Comparison of ENCODE assay signal across 17 cellular contexts in the genomic region with DNA sequence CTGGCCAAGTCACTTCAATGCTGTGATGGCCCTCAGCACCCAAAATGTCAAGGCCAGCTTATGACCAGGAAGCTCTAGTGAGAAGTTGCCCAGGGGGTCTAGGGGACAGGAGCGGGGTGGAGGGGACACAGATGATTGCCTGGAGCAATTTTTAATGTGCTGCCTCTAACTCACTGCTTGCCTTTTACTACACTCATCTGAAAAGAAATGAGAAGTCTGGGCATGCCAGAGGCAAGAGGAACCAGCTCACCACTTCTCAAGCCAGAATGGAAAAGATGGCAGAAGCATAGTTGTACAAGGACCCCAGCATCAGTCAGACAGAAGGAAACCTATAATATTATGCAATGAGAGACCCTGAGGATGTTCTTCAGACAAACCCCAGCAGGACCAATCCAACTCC. TPM values are rescaled to one million over a fixed set of nuclear protein-coding genes. Genes with fewer than 3 reads are reported as not detected.
DNase-seq lines count a peak whose midpoint lies in the region; ATAC-seq, FAIRE-seq and TF ChIP-seq lines count a peak whose summit lies in the region.
"Had no signal": no experiment of that assay in that cellular context is flagged by ENCODE, and none has a peak within 500 bp of the region (broad histone marks: within the 10 kb centered on the region; RNA-seq: fewer than 3 reads in every experiment).

No MANE protein-coding gene starts in this region.

- H3K27me3 Mint-ChIP-seq in activated CD4-positive, alpha-beta memory T cell treated with anti-CD3 and anti-CD28 coated beads, Interleukin-2, amount 10 ng/mL, durations not matched to agents 7 days and 5 days: no peaks in the 10 kb centered on the region
- H3K27me3 Mint-ChIP-seq in activated CD4-positive, alpha-beta memory T cell treated with anti-CD3 and anti-CD28 coated beads for 36 hours: no peaks in the 10 kb centered on the region
- H3K27me3 Mint-ChIP-seq in CD4-positive, alpha-beta T cell: no peaks in the 10 kb centered on the region
- H3K27me3 Mint-ChIP-seq in activated T-helper 2 cell treated with anti-CD3 and anti-CD28 coated beads, Interferon-gamma antibody, Interleukin-2, Interleukin-4, amounts not matched to agents 10 μg/mL and 5 μg/mL and 100 μg/mL, durations not matched to agents 14 hours and 24 hours and 36 hours (ENCODE audit: low read depth): no peaks in the 10 kb centered on the region
- peaks cover 23% of the 10 kb centered on the region for H3K27me3 Mint-ChIP-seq in nephron progenitor cell (ENCODE audit: low read depth, poor library complexity)

- no peak for DNase-seq in activated CD4-positive, alpha-beta memory T cell treated with anti-CD3 and anti-CD28 coated beads, Interleukin-2, amount 10 ng/mL, durations not matched to agents 7 days and 5 days
- DNase-seq in activated CD4-positive, alpha-beta memory T cell treated with anti-CD3 and anti-CD28 coated beads for 36 hours: no peak
- no peak for DNase-seq in CD4-positive, alpha-beta T cell
- no peak for DNase-seq in activated T-helper 2 cell treated with anti-CD3 and anti-CD28 coated beads, Interferon-gamma antibody, Interleukin-2, Interleukin-4, amounts not matched to agents 10 μg/mL and 5 μg/mL and 100 μg/mL, durations not matched to agents 14 hours and 24 hours and 36 hours (ENCODE audit: low spot score)
- no peak for DNase-seq in nephron progenitor cell
- DNase-seq in kidney: no peak
- DNase-seq in SIG-M5 (lab: John Stamatoyannopoulos, UW): no peak
- no peak for DNase-seq in DMS53 (lab: John Stamatoyannopoulos, UW)
- DNase-seq: activated CD4-positive, alpha-beta T cell treated with anti-CD3 and anti-CD28 coated beads, Interleukin-2, amount 50 U/mL, for 1 hour; effector CD4-positive, alpha-beta T cell; head of caudate nucleus; islet precursor cell; NCI-H2029; stimulated activated naive CD4-positive, alpha-beta T cell treated with Interleukin-2 at 50 U/mL for 16 hours had no signal

- POLR2A ChIA-PET in activated CD4-positive, alpha-beta memory T cell treated with anti-CD3 and anti-CD28 coated beads, Interleukin-2, amount 10 ng/mL, durations not matched to agents 7 days and 5 days (lab: Charles Lee): interaction anchor here (1.4 to 3.0 kb wide), 8 partner anchors 10 to 305 kb away, joined by 3 to 54 read pairs (median 18); partner anchors contain the start of gene MED17
- POLR2A ChIA-PET in activated CD4-positive, alpha-beta memory T cell treated with anti-CD3 and anti-CD28 coated beads for 36 hours (lab: Charles Lee): no interaction called here
- POLR2A ChIA-PET in CD4-positive, alpha-beta T cell (lab: Charles Lee): interaction anchor here (1.4 kb wide), 1 partner anchor 11 kb away, joined by 3 read pairs; no protein-coding TSS in a partner anchor

- H3K36me3 ChIP-seq in kidney (ENCODE audit: control insufficient read depth in 1 of 2, insufficient read depth in 2 of 2, low read length in 2 of 2): no peaks in the 10 kb centered on the region
- H3K36me3 ChIP-seq: SJSA1 had no signal

- no peaks in the 10 kb centered on the region for H3K9me3 Mint-ChIP-seq in activated CD4-positive, alpha-beta memory T cell treated with anti-CD3 and anti-CD28 coated beads, Interleukin-2, amount 10 ng/mL, durations not matched to agents 7 days and 5 days
- H3K9me3 Mint-ChIP-seq in activated CD4-positive, alpha-beta memory T cell treated with anti-CD3 and anti-CD28 coated beads for 36 hours: no peaks in the 10 kb centered on the region
- H3K9me3 Mint-ChIP-seq in CD4-positive, alpha-beta T cell: no peaks in the 10 kb centered on the region
- no peaks in the 10 kb centered on the region for H3K9me3 Mint-ChIP-seq in activated T-helper 2 cell treated with anti-CD3 and anti-CD28 coated beads, Interferon-gamma antibody, Interleukin-2, Interleukin-4, amounts not matched to agents 10 μg/mL and 5 μg/mL and 100 μg/mL, durations not matched to agents 14 hours and 24 hours and 36 hours
- no peaks in the 10 kb centered on the region for H3K9me3 Mint-ChIP-seq in nephron progenitor cell
- H3K9me3 Mint-ChIP-seq: central memory CD8-positive, alpha-beta T cell had no signal

- H3K4me1 ChIP-seq in kidney (ENCODE audit: control insufficient read depth in 1 of 2, insufficient read depth in 1 of 2, low read depth in 1 of 2, low read length in 2 of 2): peaks cover 6 to 17% of the 10 kb centered on the region in 2 donors

- CTCF ChIA-PET in activated CD4-positive, alpha-beta memory T cell treated with anti-CD3 and anti-CD28 coated beads, Interleukin-2, amount 10 ng/mL, durations not matched to agents 7 days and 5 days (lab: Charles Lee): interaction anchor here (1.7 to 2.5 kb wide), 5 partner anchors 11 to 305 kb away, joined by 6 to 14 read pairs (median 8); no protein-coding TSS in a partner anchor
- CTCF ChIA-PET in activated CD4-positive, alpha-beta memory T cell treated with anti-CD3 and anti-CD28 coated beads for 36 hours (lab: Charles Lee): interaction anchor here (0.7 to 3.9 kb wide), 5 partner anchors 10 to 306 kb away, joined by 3 to 22 read pairs (median 5); no protein-coding TSS in a partner anchor
- CTCF ChIA-PET in CD4-positive, alpha-beta T cell (lab: Charles Lee): interaction anchor here (1.4 kb wide), 1 partner anchor 13 kb away, joined by 3 read pairs; no protein-coding TSS in a partner anchor

- H3K9me3 ChIP-seq in CD4-positive, alpha-beta T cell (ENCODE audit: control insufficient read depth, low read length): no peaks in the 10 kb centered on the region
- no peaks in the 10 kb centered on the region for H3K9me3 ChIP-seq in kidney (ENCODE audit: control insufficient read depth in 1 of 2, low read length in 2 of 2)
- H3K9me3 ChIP-seq: Caco-2, SJSA1 had no signal

- no peak overlapping the region for H3K4me3 ChIP-seq in kidney (ENCODE audit: low read length in 2 of 2)
- H3K4me3 ChIP-seq: SJSA1 had no signal

- no peak overlapping the region for H3K9ac ChIP-seq in kidney (ENCODE audit: low read length in 2 of 2)

- intact Hi-C loops in activated CD4-positive, alpha-beta memory T cell treated with anti-CD3 and anti-CD28 coated beads for 36 hours (cut with micrococcal nuclease): loop anchor here (5.0 to 10.0 kb wide), 2 partner anchors 214 to 486 kb away; no protein-coding TSS in a partner anchor
- intact Hi-C loops in CD4-positive, alpha-beta T cell (cut with DNase I, micrococcal nuclease): loop anchor here (5.0 to 10.0 kb wide), 4 partner anchors 59 to 956 kb away; partner anchors contain the start of gene MED17 (in 1 of the 2)
- intact Hi-C loops in activated T-helper 2 cell treated with anti-CD3 and anti-CD28 coated beads, Interferon-gamma antibody, Interleukin-2, Interleukin-4, amounts not matched to agents 10 μg/mL and 5 μg/mL and 100 μg/mL, durations not matched to agents 14 hours and 24 hours and 36 hours (cut with micrococcal nuclease): loop anchor here (5.0 to 10.0 kb wide), 3 partner anchors 34 to 136 kb away; no protein-coding TSS in a partner anchor
- intact Hi-C loops in kidney (cut with DNase I): no loop called here

- no peak for TF ChIP-seq CTCF in CD4-positive, alpha-beta T cell (IDR thresholded peaks at IDR 0.05)
- TF ChIP-seq CTCF in nephron progenitor cell (IDR thresholded peaks at IDR 0.05): no peak
- no peak for TF ChIP-seq CTCF in kidney (IDR thresholded peaks at IDR 0.05; ENCODE audit: borderline replicate concordance, extremely low read depth, insufficient read depth)

- H3K4me3 Mint-ChIP-seq in activated CD4-positive, alpha-beta memory T cell treated with anti-CD3 and anti-CD28 coated beads, Interleukin-2, amount 10 ng/mL, durations not matched to agents 7 days and 5 days: peak overlapping the region; percentile 25
- H3K4me3 Mint-ChIP-seq in activated CD4-positive, alpha-beta memory T cell treated with anti-CD3 and anti-CD28 coated beads for 36 hours: no peak overlapping the region
- H3K4me3 Mint-ChIP-seq in CD4-positive, alpha-beta T cell: peak overlapping the region; percentile 56
- peak overlapping the region; percentile 33 for H3K4me3 Mint-ChIP-seq in activated T-helper 2 cell treated with anti-CD3 and anti-CD28 coated beads, Interferon-gamma antibody, Interleukin-2, Interleukin-4, amounts not matched to agents 10 μg/mL and 5 μg/mL and 100 μg/mL, durations not matched to agents 14 hours and 24 hours and 36 hours (ENCODE audit: low read depth)
- peak overlapping the region; percentile 69 for H3K4me3 Mint-ChIP-seq in nephron progenitor cell

- peaks cover 6% of the 10 kb centered on the region for H3K36me3 Mint-ChIP-seq in activated CD4-positive, alpha-beta memory T cell treated with anti-CD3 and anti-CD28 coated beads, Interleukin-2, amount 10 ng/mL, durations not matched to agents 7 days and 5 days (ENCODE audit: low read depth)
- no peaks in the 10 kb centered on the region for H3K36me3 Mint-ChIP-seq in activated CD4-positive, alpha-beta memory T cell treated with anti-CD3 and anti-CD28 coated beads for 36 hours
- H3K36me3 Mint-ChIP-seq in CD4-positive, alpha-beta T cell (ENCODE audit: low read depth): peaks cover 5% of the 10 kb centered on the region
- peaks cover 2% of the 10 kb centered on the region for H3K36me3 Mint-ChIP-seq in activated T-helper 2 cell treated with anti-CD3 and anti-CD28 coated beads, Interferon-gamma antibody, Interleukin-2, Interleukin-4, amounts not matched to agents 10 μg/mL and 5 μg/mL and 100 μg/mL, durations not matched to agents 14 hours and 24 hours and 36 hours (ENCODE audit: low read depth)
- H3K36me3 Mint-ChIP-seq in nephron progenitor cell (ENCODE audit: low read depth): no peaks in the 10 kb centered on the region

- no peak for ATAC-seq in CD4-positive, alpha-beta T cell (ENCODE audit: poor library complexity)

- H3K27ac Mint-ChIP-seq in activated CD4-positive, alpha-beta memory T cell treated with anti-CD3 and anti-CD28 coated beads, Interleukin-2, amount 10 ng/mL, durations not matched to agents 7 days and 5 days: no peak overlapping the region
- no peak overlapping the region for H3K27ac Mint-ChIP-seq in activated CD4-positive, alpha-beta memory T cell treated with anti-CD3 and anti-CD28 coated beads for 36 hours
- peak overlapping the region; percentile 85 for H3K27ac Mint-ChIP-seq in CD4-positive, alpha-beta T cell
- no peak overlapping the region for H3K27ac Mint-ChIP-seq in activated T-helper 2 cell treated with anti-CD3 and anti-CD28 coated beads, Interferon-gamma antibody, Interleukin-2, Interleukin-4, amounts not matched to agents 10 μg/mL and 5 μg/mL and 100 μg/mL, durations not matched to agents 14 hours and 24 hours and 36 hours
- H3K27ac Mint-ChIP-seq in nephron progenitor cell: no peak overlapping the region

- no peak overlapping the region for H3K27ac ChIP-seq in CD4-positive, alpha-beta T cell (ENCODE audit: low read depth, low read length)
- no peak overlapping the region for H3K27ac ChIP-seq in kidney (ENCODE audit: low read depth in 2 of 2, low read length in 2 of 2)
- H3K27ac ChIP-seq: SJSA1 had no signal

- H3K27me3 ChIP-seq in CD4-positive, alpha-beta T cell (ENCODE audit: control insufficient read depth, insufficient read depth, low read length): no peaks in the 10 kb centered on the region
- H3K27me3 ChIP-seq: SJSA1 had no signal

- H3K4me1 Mint-ChIP-seq in activated CD4-positive, alpha-beta memory T cell treated with anti-CD3 and anti-CD28 coated beads, Interleukin-2, amount 10 ng/mL, durations not matched to agents 7 days and 5 days: peaks cover 53% of the 10 kb centered on the region
- H3K4me1 Mint-ChIP-seq in activated CD4-positive, alpha-beta memory T cell treated with anti-CD3 and anti-CD28 coated beads for 36 hours (ENCODE audit: low read depth): peaks cover 52% of the 10 kb centered on the region
- peaks cover 31% of the 10 kb centered on the region for H3K4me1 Mint-ChIP-seq in CD4-positive, alpha-beta T cell (ENCODE audit: low read depth)
- peaks cover 45% of the 10 kb centered on the region for H3K4me1 Mint-ChIP-seq in activated T-helper 2 cell treated with anti-CD3 and anti-CD28 coated beads, Interferon-gamma antibody, Interleukin-2, Interleukin-4, amounts not matched to agents 10 μg/mL and 5 μg/mL and 100 μg/mL, durations not matched to agents 14 hours and 24 hours and 36 hours (ENCODE audit: low read depth)
- H3K4me1 Mint-ChIP-seq in nephron progenitor cell: peaks cover 26% of the 10 kb centered on the region

- FAIRE-seq in kidney (lab: Jason Lieb, UNC): no peak

RNA-seq across cellular contexts. Expression of gene SMCO4, which starts 2.0 kb away (rescaled TPM):
- total RNA-seq in activated CD4-positive, alpha-beta memory T cell treated with anti-CD3 and anti-CD28 coated beads, Interleukin-2, amount 10 ng/mL, durations not matched to agents 7 days and 5 days: 10 to 100 TPM; 55.3 to 60.0 TPM
- total RNA-seq in activated CD4-positive, alpha-beta memory T cell treated with anti-CD3 and anti-CD28 coated beads for 36 hours: 10 to 100 TPM; 40.9 to 41.2 TPM
- total RNA-seq in CD4-positive, alpha-beta T cell: under 1 TPM in 1 of 2 experiments, not detected in 1; 0.30 TPM
- 40.8 and 41.5 TPM in 2 replicates for total RNA-seq in activated T-helper 2 cell treated with anti-CD3 and anti-CD28 coated beads, Interferon-gamma antibody, Interleukin-2, Interleukin-4, amounts not matched to agents 10 μg/mL and 5 μg/mL and 100 μg/mL, durations not matched to agents 14 hours and 24 hours and 36 hours
- 33.0 TPM for total RNA-seq in kidney
- 102 TPM for polyA plus RNA-seq in kidney (ENCODE audit: insufficient read depth, low read depth, low replicate concordance)

Comparison
In these comparisons a context has a peak if more than half of its experiments do, and no peak if none do; other contexts are left out.
1. RNA of gene SMCO4, which starts 2.0 kb away (total RNA-seq): 55.3 to 60.0 TPM in activated CD4-positive, alpha-beta memory T cell treated with anti-CD3 and anti-CD28 coated beads, Interleukin-2, amount 10 ng/mL, durations not matched to agents 7 days and 5 days, 40.8 to 41.5 TPM in activated T-helper 2 cell treated with anti-CD3 and anti-CD28 coated beads, Interferon-gamma antibody, Interleukin-2, Interleukin-4, amounts not matched to agents 10 μg/mL and 5 μg/mL and 100 μg/mL, durations not matched to agents 14 hours and 24 hours and 36 hours, 40.9 to 41.2 TPM in activated CD4-positive, alpha-beta memory T cell treated with anti-CD3 and anti-CD28 coated beads for 36 hours and 33.0 TPM in kidney (single experiment); 0.30 TPM in CD4-positive, alpha-beta T cell; every median in the first group is over 10 times any median in the second.